14 cellular contexts compared by ENCODE assay signal in the genomic region with DNA sequence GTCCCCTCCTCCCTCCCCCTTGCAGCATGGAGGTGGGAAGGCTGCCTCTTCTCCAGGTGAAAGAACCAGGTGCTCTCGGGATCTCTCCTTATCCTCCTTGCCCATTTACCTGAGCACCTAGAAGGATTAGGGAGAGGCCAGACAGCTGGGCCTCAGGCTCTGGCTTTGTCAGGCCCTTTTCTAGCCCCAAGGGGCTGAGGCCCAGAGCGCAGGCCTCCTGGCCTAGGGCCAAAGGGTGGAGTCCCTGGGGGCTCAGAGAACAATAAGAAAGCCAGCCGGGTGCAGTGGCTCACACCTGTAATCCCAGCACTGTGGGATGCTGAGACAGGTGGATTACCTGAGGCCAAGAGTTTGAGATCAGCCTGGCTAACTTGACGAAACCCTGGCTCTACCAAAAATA. TPM values are rescaled to one million over a fixed set of nuclear protein-coding genes. Genes with fewer than 3 reads are reported as not detected.
"Had no signal": no experiment of that assay in that cellular context is flagged by ENCODE, and none has a peak within 500 bp of the region (broad histone marks: within the 10 kb centered on the region; RNA-seq: fewer than 3 reads in every experiment).

No MANE protein-coding gene starts in this region.

- H3K4me1 ChIP-seq: body of pancreas had no signal

- ATAC-seq: activated CD4-positive, CD25-positive, alpha-beta regulatory T cell treated with anti-CD3 and anti-CD28 coated beads, Interleukin-2, amount 50 U/mL, for 24 hours; body of pancreas; lower lobe of right lung; pancreas; stimulated activated effector memory CD8-positive, alpha-beta T cell treated with anti-CD3 and anti-CD28 coated beads, Interleukin-12 subunit alpha, Interleukin-12 subunit beta, amount 100 ng/mL, for 72 hours had no signal

- H3K36me3 Mint-ChIP-seq: stimulated activated effector memory CD8-positive, alpha-beta T cell treated with anti-CD3 and anti-CD28 coated beads, Interleukin-12 subunit alpha, Interleukin-12 subunit beta, amount 100 ng/mL, for 72 hours had no signal

- H3K4me3 ChIP-seq: body of pancreas, lower lobe of right lung, neural progenitor cell, pancreas, skin epidermis, tibial artery, vagina had no signal

- H3K4me3 Mint-ChIP-seq: neural progenitor cell; stimulated activated effector memory CD8-positive, alpha-beta T cell treated with anti-CD3 and anti-CD28 coated beads, Interleukin-12 subunit alpha, Interleukin-12 subunit beta, amount 100 ng/mL, for 72 hours had no signal

- DNase-seq: activated CD4-positive, alpha-beta T cell treated with anti-CD3 and anti-CD28 coated beads, Interleukin-2, amount 50 U/mL, for 4 hours; activated naive CD4-positive, alpha-beta T cell treated with anti-CD3 and anti-CD28 coated beads, Interleukin-2, amount 50 U/mL, for 16 hours; activated T-cell treated with anti-CD3 and anti-CD28 coated beads, Interleukin-2, amount 50 U/mL, for 1 hour; midbrain; pancreas; retina; tibial artery had no signal

- H3K27ac Mint-ChIP-seq: neural progenitor cell; stimulated activated effector memory CD8-positive, alpha-beta T cell treated with anti-CD3 and anti-CD28 coated beads, Interleukin-12 subunit alpha, Interleukin-12 subunit beta, amount 100 ng/mL, for 72 hours had no signal

- H3K27me3 ChIP-seq: body of pancreas, neural progenitor cell, pancreas, tibial artery, vagina had no signal

- H3K36me3 ChIP-seq: lower lobe of right lung, neural progenitor cell, pancreas, tibial artery, vagina had no signal

- H3K9me3 ChIP-seq: body of pancreas, pancreas, vagina had no signal

- H3K27ac ChIP-seq: body of pancreas, lower lobe of right lung, neural progenitor cell, pancreas, tibial artery, vagina had no signal

RNA-seq across cellular contexts. Expression of gene BIK, which starts 16.0 kb away (rescaled TPM):
- total RNA-seq: vagina had no signal
